In genomic region chr5:151068189-151068570, GRCh38 we compare ENCODE assay signal across 11 cellular contexts. TPM values are rescaled to one million over a fixed set of nuclear protein-coding genes. Genes with fewer than 3 reads are reported as not detected.
DNase-seq lines count a peak whose midpoint lies in the region; ATAC-seq and TF ChIP-seq lines count a peak whose summit lies in the region.
"Had no signal": no experiment of that assay in that cellular context is flagged by ENCODE, and none has a peak within 500 bp of the region (broad histone marks: within the 10 kb centered on the region; RNA-seq: fewer than 3 reads in every experiment).

No MANE protein-coding gene starts in this region.

- H3K4me3 Mint-ChIP-seq in HFFc6 = no peak overlapping the region; the same call in 1 of the 2 replicates
- peak overlapping the region; percentile 88 for H3K4me3 Mint-ChIP-seq in activated T-helper 17 cell treated with anti-CD3 and anti-CD28 coated beads, Interleukin-2, amount 50 U/mL, for 72 hours
- H3K4me3 Mint-ChIP-seq in natural killer cell = no peak overlapping the region
- H3K4me3 Mint-ChIP-seq: type B pancreatic cell had no signal

- no peaks in the 10 kb centered on the region for H3K9me3 Mint-ChIP-seq in HFFc6
- H3K9me3 Mint-ChIP-seq in activated T-helper 17 cell treated with anti-CD3 and anti-CD28 coated beads, Interleukin-2, amount 50 U/mL, for 72 hours = no peaks in the 10 kb centered on the region
- no peaks in the 10 kb centered on the region for H3K9me3 Mint-ChIP-seq in natural killer cell
- H3K9me3 Mint-ChIP-seq: type B pancreatic cell had no signal

- no peaks in the 10 kb centered on the region for H3K27me3 Mint-ChIP-seq in HFFc6 (ENCODE audit: insufficient read depth)
- no peaks in the 10 kb centered on the region for H3K27me3 Mint-ChIP-seq in activated T-helper 17 cell treated with anti-CD3 and anti-CD28 coated beads, Interleukin-2, amount 50 U/mL, for 72 hours
- H3K27me3 Mint-ChIP-seq in natural killer cell (ENCODE audit: low read depth in 2 of 2) = no peaks in the 10 kb centered on the region
- H3K27me3 Mint-ChIP-seq: type B pancreatic cell had no signal

- H3K36me3 Mint-ChIP-seq in HFFc6 (ENCODE audit: low read depth) (peaks cover 15% of the 10 kb centered on the region), natural killer cell (no peaks in the 10 kb centered on the region)
- H3K36me3 Mint-ChIP-seq in activated T-helper 17 cell treated with anti-CD3 and anti-CD28 coated beads, Interleukin-2, amount 50 U/mL, for 72 hours (ENCODE audit: low read depth) = peaks cover 100% of the 10 kb centered on the region

- TF ChIP-seq CTCF in HFFc6 (IDR thresholded peaks at IDR 0.05) = no peak
- no peak for TF ChIP-seq CTCF in natural killer cell (IDR thresholded peaks at IDR 0.05)

- ATAC-seq in activated T-helper 17 cell treated with anti-CD3 and anti-CD28 coated beads, Interleukin-2, amount 50 U/mL, for 72 hours (replicated peaks) = peak; percentile 2
- no peak for ATAC-seq in natural killer cell

- H3K27ac Mint-ChIP-seq in HFFc6 (peak overlapping the region; percentile 74), natural killer cell (peak overlapping the region; percentile 31 to 83)
- H3K27ac Mint-ChIP-seq in activated T-helper 17 cell treated with anti-CD3 and anti-CD28 coated beads, Interleukin-2, amount 50 U/mL, for 72 hours = peak overlapping the region; percentile 82
- H3K27ac Mint-ChIP-seq: type B pancreatic cell had no signal

- H3K4me1 Mint-ChIP-seq in HFFc6 (ENCODE audit: low read depth) (peaks cover 92% of the 10 kb centered on the region), natural killer cell (peaks cover 61 to 81% of the 10 kb centered on the region in 2 donors)
- H3K4me1 Mint-ChIP-seq in activated T-helper 17 cell treated with anti-CD3 and anti-CD28 coated beads, Interleukin-2, amount 50 U/mL, for 72 hours = peaks cover 83% of the 10 kb centered on the region

- DNase-seq in EL (peak; percentile 38), HFFc6 (no peak), natural killer cell (no peak), COLO829 (ENCODE audit: low spot score) (no peak), NOMO-1 treated with DMSO at 0.1 percent for 48 hours (lab: John Stamatoyannopoulos, UW; ENCODE audit: unreplicated experiment) (no peak), NCI-H187 (lab: John Stamatoyannopoulos, UW) (no peak), iPS-NIHi11 (ENCODE audit: low spot score) (no peak)
- DNase-seq: pancreas had no signal

- intact Hi-C loops in natural killer cell (cut with micrococcal nuclease) = no loop called here

RNA-seq across cellular contexts. Expression of gene TNIP1, which starts 12.7 kb away (rescaled TPM):
- 100 to 1,000 TPM in 1 of 6 experiments, 10 to 100 TPM in 5; 81.5 to 105 (median 89.5) TPM for total RNA-seq in HFFc6 (2021; fragmentation: NEBNext Ultra II Directional; extraction: Animal tissue kit (Norgen Biotek cat#: 25700))
- 100 to 1,000 TPM; 316 to 609 TPM for total RNA-seq in activated T-helper 17 cell treated with anti-CD3 and anti-CD28 coated beads, Interleukin-2, amount 50 U/mL, for 72 hours
- 100 to 1,000 TPM; 140 to 180 (median 153) TPM for total RNA-seq in natural killer cell

RNA-seq across cellular contexts. Expression of gene GPX3, which starts 47.8 kb away (rescaled TPM):
- 1 to 10 TPM in 1 of 6 experiments, under 1 TPM in 5; 0.66 to 1.2 (median 0.77) TPM for total RNA-seq in HFFc6 (2021; fragmentation: NEBNext Ultra II Directional; extraction: Animal tissue kit (Norgen Biotek cat#: 25700))
- total RNA-seq in activated T-helper 17 cell treated with anti-CD3 and anti-CD28 coated beads, Interleukin-2, amount 50 U/mL, for 72 hours = not detected
- 1 to 10 TPM in 1 of 3 donors, not detected in 2; 1.1 TPM for total RNA-seq in natural killer cell
- total RNA-seq: activated CD8-positive, alpha-beta memory T cell treated with anti-CD3 and anti-CD28 coated beads for 36 hours had no signal
